Comparison of ENCODE assay signal across 22 cellular contexts in genomic region chr22:40502919-40503318, GRCh38.
DNase-seq lines count a peak whose midpoint lies in the region; ATAC-seq and TF ChIP-seq lines count a peak whose summit lies in the region.
"Had no signal": no experiment of that assay in that cellular context is flagged by ENCODE, and none has a peak within 500 bp of the region (broad histone marks: within the 10 kb centered on the region; RNA-seq: fewer than 3 reads in every experiment).

No MANE protein-coding gene starts in this region.

- H3K9me3 ChIP-seq in Panc1 (ENCODE audit: control insufficient read depth, insufficient read depth, low read depth, low read length) (no peaks in the 10 kb centered on the region), endodermal cell (ENCODE audit: control insufficient read depth, low read length) (peaks cover 12% of the 10 kb centered on the region), tibial artery (no peaks in the 10 kb centered on the region)
- H3K9me3 ChIP-seq: heart left ventricle, MG63, Peyer's patch, sigmoid colon, suprapubic skin had no signal

- peak; percentile 49 to 74 for ATAC-seq in activated naive CD4-positive, alpha-beta T cell treated with anti-CD3 and anti-CD28 coated beads, Interleukin-2, amount 50 U/mL, for 72 hours
- ATAC-seq in Panc1 (no peak), HG02870 (IDR thresholded peaks at IDR 0.05; ENCODE audit: unreplicated experiment) (no peak)
- ATAC-seq in stimulated activated naive CD8-positive, alpha-beta T cell treated with anti-CD3 and anti-CD28 coated beads, Interleukin-15, amount 100 ng/mL, for 72 hours, result no peak
- ATAC-seq: heart left ventricle had no signal

- H3K4me1 ChIP-seq in Panc1 (ENCODE audit: control insufficient read depth, insufficient read depth, low read length) (peaks cover 48% of the 10 kb centered on the region), endodermal cell (ENCODE audit: control insufficient read depth, insufficient read depth, low read length) (peaks cover 17% of the 10 kb centered on the region), tibial artery (peaks cover 0 to 73% (median 27%) of the 10 kb centered on the region in 4 donors)
- H3K4me1 ChIP-seq: parathyroid adenoma had no signal

- no peaks in the 10 kb centered on the region for H3K36me3 ChIP-seq in Panc1 (ENCODE audit: control insufficient read depth, insufficient read depth, low read length)
- H3K36me3 ChIP-seq in endodermal cell (ENCODE audit: control insufficient read depth, insufficient read depth, low read length), result no peaks in the 10 kb centered on the region
- no peaks in the 10 kb centered on the region for H3K36me3 ChIP-seq in tibial artery
- H3K36me3 ChIP-seq: cardiac muscle cell, heart left ventricle, MG63, Peyer's patch, sigmoid colon, suprapubic skin had no signal

- H3K4me3 ChIP-seq in Panc1 (ENCODE audit: low read depth in 2 of 2, low read length in 2 of 2), result no peak overlapping the region
- peak overlapping the region; percentile 23 for H3K4me3 ChIP-seq in endodermal cell (ENCODE audit: low read length)
- no peak overlapping the region for H3K4me3 ChIP-seq in tibial artery
- H3K4me3 ChIP-seq: cardiac muscle cell, dorsolateral prefrontal cortex, heart left ventricle, MG63, Peyer's patch, sigmoid colon, suprapubic skin had no signal

- no TSS peak for BruUV-seq in Panc1 (replicated peaks; lab: Mats Ljungman, UMichigan)

- H3K9me3 Mint-ChIP-seq in activated naive CD4-positive, alpha-beta T cell treated with anti-CD3 and anti-CD28 coated beads, Interleukin-2, amount 50 U/mL, for 72 hours, result peaks cover 0 to 4% of the 10 kb centered on the region in 2 donors
- H3K9me3 Mint-ChIP-seq in endodermal cell, result peaks cover 16% of the 10 kb centered on the region
- H3K9me3 Mint-ChIP-seq in stimulated activated naive CD8-positive, alpha-beta T cell treated with anti-CD3 and anti-CD28 coated beads, Interleukin-15, amount 100 ng/mL, for 72 hours, result no peaks in the 10 kb centered on the region
- H3K9me3 Mint-ChIP-seq: activated CD4-positive, alpha-beta memory T cell treated with anti-CD3 and anti-CD28 coated beads for 36 hours had no signal

- H3K4me3 Mint-ChIP-seq in endodermal cell, result no peak overlapping the region
- no peak overlapping the region for H3K4me3 Mint-ChIP-seq in stimulated activated naive CD8-positive, alpha-beta T cell treated with anti-CD3 and anti-CD28 coated beads, Interleukin-15, amount 100 ng/mL, for 72 hours
- H3K4me3 Mint-ChIP-seq: activated CD4-positive, alpha-beta memory T cell treated with anti-CD3 and anti-CD28 coated beads for 36 hours; nephron had no signal

- CTCF ChIA-PET in Panc1 (lab: Charles Lee), result interaction anchor here (0.5 kb wide), 1 partner anchor 12 kb away, joined by 4 read pairs; no protein-coding TSS in a partner anchor

- intact Hi-C loops in Panc1 (cut with micrococcal nuclease; ENCODE audit: unreplicated experiment), result no loop called here
- intact Hi-C loops in tibial artery (cut with DNase I; ENCODE audit: low total_unique reads), result no loop called here

- no peak overlapping the region for H3K9ac ChIP-seq in endodermal cell (ENCODE audit: extremely low read depth, low read length, poor library complexity, severe bottlenecking)
- H3K9ac ChIP-seq: parathyroid adenoma had no signal

- 100% methylated on average over 1 of the region's 1 CpG for WGBS in endodermal cell (ENCODE audit: insufficient coverage in 1 of 2, insufficient read length in 1 of 2), 2 experiments

- peak overlapping the region; percentile 34 to 90 for H3K27ac Mint-ChIP-seq in activated naive CD4-positive, alpha-beta T cell treated with anti-CD3 and anti-CD28 coated beads, Interleukin-2, amount 50 U/mL, for 72 hours
- no peak overlapping the region for H3K27ac Mint-ChIP-seq in endodermal cell
- H3K27ac Mint-ChIP-seq in stimulated activated naive CD8-positive, alpha-beta T cell treated with anti-CD3 and anti-CD28 coated beads, Interleukin-15, amount 100 ng/mL, for 72 hours, result peak overlapping the region; percentile 80 to 91
- H3K27ac Mint-ChIP-seq: activated CD4-positive, alpha-beta memory T cell treated with anti-CD3 and anti-CD28 coated beads for 36 hours; nephron had no signal

- TF ChIP-seq CTCF in Panc1 (IDR thresholded peaks at IDR 0.05), result no peak
- no peak for TF ChIP-seq CTCF in endodermal cell (conservative IDR thresholded peaks at IDR 0.05)
- no peak for TF ChIP-seq CTCF in tibial artery (IDR thresholded peaks at IDR 0.05)

- peaks cover 22% of the 10 kb centered on the region for H3K4me1 Mint-ChIP-seq in endodermal cell
- peaks cover 33% of the 10 kb centered on the region for H3K4me1 Mint-ChIP-seq in stimulated activated naive CD8-positive, alpha-beta T cell treated with anti-CD3 and anti-CD28 coated beads, Interleukin-15, amount 100 ng/mL, for 72 hours

- H3K27me3 Mint-ChIP-seq in endodermal cell (ENCODE audit: insufficient read depth), result no peaks in the 10 kb centered on the region
- no peaks in the 10 kb centered on the region for H3K27me3 Mint-ChIP-seq in stimulated activated naive CD8-positive, alpha-beta T cell treated with anti-CD3 and anti-CD28 coated beads, Interleukin-15, amount 100 ng/mL, for 72 hours
- H3K27me3 Mint-ChIP-seq: activated CD4-positive, alpha-beta memory T cell treated with anti-CD3 and anti-CD28 coated beads for 36 hours had no signal

- peak overlapping the region; percentile 80 for H3K27ac ChIP-seq in Panc1 (ENCODE audit: low read length)
- H3K27ac ChIP-seq in endodermal cell (ENCODE audit: low read depth, low read length), result no peak overlapping the region
- H3K27ac ChIP-seq in tibial artery, result peak overlapping the region in 1 of 2 donors; percentile 39
- H3K27ac ChIP-seq: cardiac muscle cell, dorsolateral prefrontal cortex, heart left ventricle, parathyroid adenoma, Peyer's patch, sigmoid colon, suprapubic skin had no signal

- H3K27me3 ChIP-seq in Panc1 (ENCODE audit: control insufficient read depth, insufficient read depth, low read length) (no peaks in the 10 kb centered on the region), endodermal cell (ENCODE audit: control insufficient read depth, insufficient read depth, low read length, poor library complexity, severe bottlenecking) (no peaks in the 10 kb centered on the region), tibial artery (no peaks in the 10 kb centered on the region)
- H3K27me3 ChIP-seq: cardiac muscle cell, dorsolateral prefrontal cortex, heart left ventricle, MG63, Peyer's patch, sigmoid colon, suprapubic skin had no signal

- POLR2A ChIA-PET in Panc1 (lab: Charles Lee), result no interaction called here

- in situ Hi-C loops in Panc1 (cut with HindIII; ENCODE audit: low pct_unique_long_range_greater_than_20kb, low sequenced_read_pairs), result no loop called here

- DNase-seq in activated naive CD4-positive, alpha-beta T cell treated with anti-CD3 and anti-CD28 coated beads, Interleukin-2, amount 50 U/mL, for 72 hours (ENCODE audit: low spot score in 2 of 2), result no peak
- DNase-seq in activated naive CD4-positive, alpha-beta T cell (lab: John Stamatoyannopoulos, UW), result no peak
- DNase-seq in Panc1 (ENCODE audit: low read depth, low spot score) (no peak), endodermal cell (no peak), tibial artery (no peak), NCI-H524 (lab: John Stamatoyannopoulos, UW) (no peak)
- DNase-seq in stimulated activated naive CD8-positive, alpha-beta T cell treated with anti-CD3 and anti-CD28 coated beads, Interleukin-15, amount 100 ng/mL, for 72 hours, result no peak
- DNase-seq: activated CD4-positive, alpha-beta memory T cell treated with anti-CD3 and anti-CD28 coated beads for 36 hours; amniotic stem cell; C1 segment of cervical spinal cord; dorsolateral prefrontal cortex; heart left ventricle; MG63; NCI-H1436; Peyer's patch; sigmoid colon; stimulated activated CD8-positive, alpha-beta memory T cell treated with anti-CD3 and anti-CD28 coated beads, Interleukin-4, amount 100 ng/mL, for 48 hours had no signal

- H3K36me3 Mint-ChIP-seq in activated naive CD4-positive, alpha-beta T cell treated with anti-CD3 and anti-CD28 coated beads, Interleukin-2, amount 50 U/mL, for 72 hours, result peaks cover 0 to 8% of the 10 kb centered on the region in 2 donors
- peaks cover 12% of the 10 kb centered on the region for H3K36me3 Mint-ChIP-seq in endodermal cell (ENCODE audit: low read depth)

Comparison
In these comparisons a context has a peak if more than half of its experiments do, and no peak if none do; other contexts are left out.
1. ATAC-seq: peak in activated naive CD4-positive, alpha-beta T cell treated with anti-CD3 and anti-CD28 coated beads, Interleukin-2, amount 50 U/mL, for 72 hours (2 of 2); none in Panc1 (single experiment), stimulated activated naive CD8-positive, alpha-beta T cell treated with anti-CD3 and anti-CD28 coated beads, Interleukin-15, amount 100 ng/mL, for 72 hours (single experiment) and HG02870 (single experiment).